ENCODE assay signal across 19 cellular contexts in genomic region chr6:167769408-167770190, GRCh38. TPM values are rescaled to one million over a fixed set of nuclear protein-coding genes. Genes with fewer than 3 reads are reported as not detected.
A peak's percentile ranks its signal among the peaks of the same experiment; 100 is the strongest.
DNase-seq lines count a peak whose midpoint lies in the region; ATAC-seq, FAIRE-seq and TF ChIP-seq lines count a peak whose summit lies in the region.
"Had no signal": no experiment of that assay in that cellular context is flagged by ENCODE, and none has a peak within 500 bp of the region (broad histone marks: within the 10 kb centered on the region; RNA-seq: fewer than 3 reads in every experiment).

No MANE protein-coding gene starts in this region.

- H3K23ac ChIP-seq in neuronal stem cell (ENCODE audit: low read depth, low read length, poor library complexity) = no peak overlapping the region

- TF ChIP-seq CTCF in K562 (IDR thresholded peaks at IDR 0.05 in 2 of 3, conservative IDR thresholded peaks at IDR 0.05 in 1 of 3; ENCODE audit: insufficient read depth in 2 of 3, low read depth in 1 of 3, low read length in 3 of 3) (no peak), sigmoid colon (IDR thresholded peaks at IDR 0.05) (no peak)

- H3K79me1 ChIP-seq in neuronal stem cell (ENCODE audit: low read depth, low read length) = no peaks in the 10 kb centered on the region

- DNase-seq in K562 (ENCODE audit: extremely low read depth in 1 of 4, low spot score in 3 of 4) = no peak
- DNase-seq in islet precursor cell = peak; percentile 44
- no peak for DNase-seq in neuronal stem cell (ENCODE audit: low spot score)
- peak; percentile 53 for DNase-seq in sigmoid colon
- DNase-seq in activated CD4-positive, alpha-beta T cell treated with anti-CD3 and anti-CD28 coated beads, Interleukin-2, amount 10 ng/mL, durations not matched to agents 7 days and 5 days = no peak
- DNase-seq in NCI-H82 treated with DMSO at 0.1 percent for 48 hours (lab: John Stamatoyannopoulos, UW; ENCODE audit: unreplicated experiment) = no peak
- DNase-seq: 8988T; CD4-positive, alpha-beta memory T cell; DMS153; DMS79; GDM1; IMR-90 had no signal

- POLR2A ChIA-PET in K562 (lab: Yijun Ruan, JAX) = interaction anchor here (0.8 to 1.3 kb wide), 2 partner anchors 17 to 544 kb away, joined by 3 to 4 read pairs; no protein-coding TSS in a partner anchor
- POLR2A ChIA-PET in activated CD4-positive, alpha-beta T cell treated with anti-CD3 and anti-CD28 coated beads, Interleukin-2, amount 10 ng/mL, durations not matched to agents 7 days and 5 days (lab: Charles Lee) = no interaction called here

- H3K9ac ChIP-seq in K562 (ENCODE audit: insufficient read depth in 1 of 2, low read depth in 2 of 2, low read length in 2 of 2) (no peak overlapping the region), neuronal stem cell (ENCODE audit: low read depth, low read length, poor library complexity) (no peak overlapping the region)
- H3K9ac ChIP-seq: BLaER1 had no signal

- peaks cover 6% of the 10 kb centered on the region for H3K27me3 Mint-ChIP-seq in activated CD4-positive, alpha-beta T cell treated with anti-CD3 and anti-CD28 coated beads, Interleukin-2, amount 10 ng/mL, durations not matched to agents 7 days and 5 days

- H2BK5ac ChIP-seq in neuronal stem cell (ENCODE audit: low read length) = no peak overlapping the region

- no peaks in the 10 kb centered on the region for H3K36me3 Mint-ChIP-seq in activated CD4-positive, alpha-beta T cell treated with anti-CD3 and anti-CD28 coated beads, Interleukin-2, amount 10 ng/mL, durations not matched to agents 7 days and 5 days (ENCODE audit: low read depth)
- H3K36me3 Mint-ChIP-seq: CD14-positive monocyte; CD4-positive, alpha-beta memory T cell had no signal

- no peak for ATAC-seq in K562
- no peak for ATAC-seq in GM21825 (IDR thresholded peaks at IDR 0.05; ENCODE audit: unreplicated experiment)
- ATAC-seq in GM18520 (IDR thresholded peaks at IDR 0.05; ENCODE audit: unreplicated experiment) = no peak

- no peak overlapping the region for H2BK12ac ChIP-seq in neuronal stem cell (ENCODE audit: low read length)

- no peak overlapping the region for H3K27ac Mint-ChIP-seq in activated CD4-positive, alpha-beta T cell treated with anti-CD3 and anti-CD28 coated beads, Interleukin-2, amount 10 ng/mL, durations not matched to agents 7 days and 5 days
- H3K27ac Mint-ChIP-seq: CD14-positive monocyte; CD4-positive, alpha-beta memory T cell had no signal

- H3K9me1 ChIP-seq in K562 (ENCODE audit: control insufficient read depth, insufficient read depth, low read length) = peaks cover 5% of the 10 kb centered on the region

- H2BK15ac ChIP-seq in neuronal stem cell (ENCODE audit: low read length) = no peak overlapping the region

- no peaks in the 10 kb centered on the region for H3K36me3 ChIP-seq in K562 (ENCODE audit: control insufficient read depth, insufficient read depth, low read length)
- no peaks in the 10 kb centered on the region for H3K36me3 ChIP-seq in neuronal stem cell (replicated peaks in 1 of 2; ENCODE audit: control insufficient read depth in 2 of 2, insufficient read depth in 2 of 2, low read length in 2 of 2)
- no peaks in the 10 kb centered on the region for H3K36me3 ChIP-seq in sigmoid colon
- H3K36me3 ChIP-seq: BLaER1, HAP-1 had no signal

- H2AFZ ChIP-seq in K562 (ENCODE audit: low read depth, low read length) (no peak overlapping the region), neuronal stem cell (ENCODE audit: low read length) (no peak overlapping the region)

- H3K4me3 ChIP-seq in K562 (no peak overlapping the region), neuronal stem cell (ENCODE audit: low read length in 2 of 2) (no peak overlapping the region), sigmoid colon (no peak overlapping the region)
- H3K4me3 ChIP-seq: BLaER1, HAP-1 had no signal

- no peak overlapping the region for H4K91ac ChIP-seq in neuronal stem cell (ENCODE audit: low read depth, low read length, poor library complexity)

- no peaks in the 10 kb centered on the region for H3K4me1 Mint-ChIP-seq in activated CD4-positive, alpha-beta T cell treated with anti-CD3 and anti-CD28 coated beads, Interleukin-2, amount 10 ng/mL, durations not matched to agents 7 days and 5 days
- H3K4me1 Mint-ChIP-seq: CD14-positive monocyte; CD4-positive, alpha-beta memory T cell had no signal

- no peak overlapping the region for H2AK5ac ChIP-seq in neuronal stem cell (ENCODE audit: low read depth, low read length)

- no peak for TF ChIP-seq RAD21 in K562 (CRISPR knock-in tag; conservative IDR thresholded peaks at IDR 0.05 in 1 of 2, IDR thresholded peaks at IDR 0.05 in 1 of 2)

- H4K8ac ChIP-seq in neuronal stem cell (ENCODE audit: low read depth, low read length) = no peak overlapping the region

- no peaks in the 10 kb centered on the region for H3K9me3 Mint-ChIP-seq in activated CD4-positive, alpha-beta T cell treated with anti-CD3 and anti-CD28 coated beads, Interleukin-2, amount 10 ng/mL, durations not matched to agents 7 days and 5 days
- H3K9me3 Mint-ChIP-seq: CD14-positive monocyte; CD4-positive, alpha-beta memory T cell had no signal

- H3K27me3 ChIP-seq in K562 (ENCODE audit: control insufficient read depth in 2 of 2, insufficient read depth in 2 of 2, low read length in 2 of 2) (peaks cover 75 to 76% of the 10 kb centered on the region in 2 experiments), neuronal stem cell (ENCODE audit: control insufficient read depth in 3 of 3, insufficient read depth in 3 of 3, low read depth in 1 of 3, low read length in 3 of 3) (peaks cover 0 to 6% (median 0%) of the 10 kb centered on the region in 3 experiments), sigmoid colon (peaks cover 0 to 4% (median 0%) of the 10 kb centered on the region in 3 donors)
- H3K27me3 ChIP-seq: BLaER1 had no signal

- BruUV-seq in K562 (replicated peaks; lab: Mats Ljungman, UMichigan) = no TSS peak

- in situ Hi-C loops in K562 (cut with MboI) = loop anchor here (5.0 kb wide), 1 partner anchor 128 kb away; no protein-coding TSS in a partner anchor

- intact Hi-C loops in K562 (cut with micrococcal nuclease) = loop anchor here (5.0 kb wide), 1 partner anchor 58 kb away; the partner anchor contains the start of gene AFDN
- intact Hi-C loops in sigmoid colon (cut with DNase I) = no loop called here

- no peak overlapping the region for H3K4me2 ChIP-seq in K562 (ENCODE audit: insufficient read depth, low read length)
- H3K4me2 ChIP-seq in neuronal stem cell (ENCODE audit: insufficient read depth, low read length, poor library complexity, severe bottlenecking) = no peak overlapping the region
- H3K4me2 ChIP-seq: BLaER1 had no signal

- no peak for TF ChIP-seq EP300 in K562 (IDR thresholded peaks at IDR 0.05; ENCODE audit: low read length)
- no peak for TF ChIP-seq EP300 in sigmoid colon (IDR thresholded peaks at IDR 0.05)

- H3K4ac ChIP-seq in neuronal stem cell (ENCODE audit: low read length) = no peak overlapping the region

- FAIRE-seq in K562 (lab: Jason Lieb, UNC) = no peak
- FAIRE-seq: H1 had no signal

- no peaks in the 10 kb centered on the region for H3K79me2 ChIP-seq in K562 (ENCODE audit: control insufficient read depth, insufficient read depth, low read length)

- no peaks in the 10 kb centered on the region for H3K4me1 ChIP-seq in K562 (replicated peaks in 1 of 2; ENCODE audit: control insufficient read depth in 2 of 2, insufficient read depth in 2 of 2, low read length in 2 of 2)
- H3K4me1 ChIP-seq in neuronal stem cell (ENCODE audit: control insufficient read depth in 2 of 2, insufficient read depth in 1 of 2, low read depth in 1 of 2, low read length in 2 of 2) = no peaks in the 10 kb centered on the region
- H3K4me1 ChIP-seq in sigmoid colon = peaks cover 0 to 4% (median 0%) of the 10 kb centered on the region in 4 donors
- H3K4me1 ChIP-seq: BLaER1, HAP-1 had no signal

- TF ChIP-seq POLR2A in K562 (conservative IDR thresholded peaks at IDR 0.05) (no peak), sigmoid colon (IDR thresholded peaks at IDR 0.05) (no peak)

- H4K20me1 ChIP-seq in K562 (replicated peaks; ENCODE audit: control insufficient read depth, insufficient read depth, low read length) = no peaks in the 10 kb centered on the region; the same call in none of the 2 replicates
- H4K20me1 ChIP-seq: BLaER1 had no signal

- H2BK120ac ChIP-seq in neuronal stem cell (ENCODE audit: low read depth, low read length) = no peak overlapping the region

- H3K4me3 Mint-ChIP-seq in activated CD4-positive, alpha-beta T cell treated with anti-CD3 and anti-CD28 coated beads, Interleukin-2, amount 10 ng/mL, durations not matched to agents 7 days and 5 days = no peak overlapping the region
- H3K4me3 Mint-ChIP-seq: CD14-positive monocyte; CD4-positive, alpha-beta memory T cell had no signal

- H3K9me3 ChIP-seq in K562 (replicated peaks; ENCODE audit: control insufficient read depth, insufficient read depth, low read depth, low read length) (no peaks in the 10 kb centered on the region; the same call in 1 of the 2 replicates), neuronal stem cell (replicated peaks in 1 of 2; ENCODE audit: control insufficient read depth in 2 of 2, insufficient read depth in 1 of 2, low read depth in 1 of 2, low read length in 2 of 2) (no peaks in the 10 kb centered on the region), sigmoid colon (no peaks in the 10 kb centered on the region)
- H3K9me3 ChIP-seq: BLaER1, HAP-1 had no signal

- H3K27ac ChIP-seq in K562 (ENCODE audit: extremely low read depth, low read depth, low read length) = no peak overlapping the region
- H3K27ac ChIP-seq in neuronal stem cell (replicated peaks; ENCODE audit: low read length) = no peak overlapping the region
- no peak overlapping the region for H3K27ac ChIP-seq in sigmoid colon
- H3K27ac ChIP-seq: BLaER1, HL-60 had no signal

- H3K14ac ChIP-seq in neuronal stem cell (ENCODE audit: low read length) = no peak overlapping the region

- CTCF ChIA-PET in K562 (lab: Yijun Ruan, JAX; ENCODE audit: low intra/inter-chr PET ratio) = no interaction called here
- CTCF ChIA-PET in activated CD4-positive, alpha-beta T cell treated with anti-CD3 and anti-CD28 coated beads, Interleukin-2, amount 10 ng/mL, durations not matched to agents 7 days and 5 days (lab: Charles Lee) = no interaction called here

- WGBS in K562 (ENCODE audit: insufficient coverage, low coverage, missing lambda C conversion rate) = 2% methylated on average over 13 of the region's 13 CpGs
- no CpG with 5 or more reads among the region's 13 CpGs for WGBS in neuronal stem cell (ENCODE audit: extremely low coverage in 2 of 2, insufficient read length in 2 of 2, insufficient replicate concordance in 1 of 2), 2 donors
- 94 to 95% methylated on average over 13 of the region's 13 CpGs for WGBS in sigmoid colon, 2 donors

- peak overlapping the region; percentile 33 for H3K18ac ChIP-seq in neuronal stem cell (ENCODE audit: low read length)

RNA-seq across cellular contexts. Expression of gene AFDN, which starts 57.1 kb away (rescaled TPM):
- 294 and 779 TPM in 2 replicates for total RNA-seq in K562 (2011; cell fraction: chromatin; rRNA removed; ENCODE audit: low replicate concordance)
- 128 and 193 TPM in 2 replicates for total RNA-seq in K562 (2011; cell fraction: nucleolus; rRNA removed)
- 330 and 387 TPM in 2 replicates for total RNA-seq in K562 (2011; cell fraction: nucleoplasm; rRNA removed)
- total RNA-seq in K562 (2014; rRNA removed) (91.9 and 117 TPM in 2 replicates), K562 (2014; rRNA removed; fragmentation: Illumina TruSeq; extraction: Trizol) (114 and 135 TPM in 2 replicates), K562 (2015; rRNA removed; fragmentation: Illumina TruSeq; extraction: Trizol) (111 and 112 TPM in 2 replicates), K562 (2021) (106 and 129 TPM in 2 replicates), sigmoid colon (100 to 1,000 TPM in 2 of 4 donors, 10 to 100 TPM in 2; 83.6 to 104 (median 95.1) TPM)
- polyA plus RNA-seq in K562 (2011; rRNA removed) (95.7 and 96.7 TPM in 2 replicates), K562 (2014; fragmentation: Illumina TruSeq; extraction: Trizol) (95.0 and 105 TPM in 2 replicates), K562 (2014; fragmentation: Nextera tagmentation; extraction: Ambion mirVana) (1 to 10 TPM; 7.2 to 9.7 TPM), K562 (2014; rRNA removed) (78.9 and 96.4 TPM in 2 replicates), sigmoid colon (10 to 100 TPM; 43.2 to 64.5 (median 44.4) TPM)
- polyA plus RNA-seq in K562 (2011; cell fraction: cytosol; rRNA removed) = 29.3 and 38.3 TPM in 2 replicates
- 374 and 388 TPM in 2 replicates for polyA plus RNA-seq in K562 (2011; cell fraction: nucleus; rRNA removed)
- 62.0 and 64.2 TPM in 2 replicates for polyA plus RNA-seq in K562 (2012)
- polyA minus RNA-seq in K562 (2011; rRNA and poly(A)+ RNA removed) = 183 and 194 TPM in 2 replicates
- polyA minus RNA-seq in K562 (2011; cell fraction: cytosol; rRNA and poly(A)+ RNA removed) = 78.4 and 100 TPM in 2 replicates
- 234 and 345 TPM in 2 replicates for polyA minus RNA-seq in K562 (2011; cell fraction: nucleus; rRNA and poly(A)+ RNA removed)
- polyA plus RNA-seq in neuronal stem cell (2013, experiment 1 of 2) = 182 TPM
- polyA plus RNA-seq in neuronal stem cell (2013, experiment 2 of 2) = 190 TPM
- total RNA-seq in activated CD4-positive, alpha-beta T cell treated with anti-CD3 and anti-CD28 coated beads, Interleukin-2, amount 10 ng/mL, durations not matched to agents 7 days and 5 days = 10 to 100 TPM; 18.6 to 20.6 TPM

Comparison
In these comparisons a context has a peak if more than half of its experiments do, and no peak if none do; other contexts are left out.
1. DNase-seq: peak in islet precursor cell (single experiment) and sigmoid colon (single experiment); none in K562 (0 of 4), neuronal stem cell (single experiment), activated CD4-positive, alpha-beta T cell treated with anti-CD3 and anti-CD28 coated beads, Interleukin-2, amount 10 ng/mL, durations not matched to agents 7 days and 5 days (single experiment) and NCI-H82 treated with DMSO at 0.1 percent for 48 hours (single experiment).